9 cellular contexts compared by ENCODE assay signal in genomic region chr9:78118742-78119473, GRCh38.
DNase-seq lines count a peak whose midpoint lies in the region; ATAC-seq, FAIRE-seq and TF ChIP-seq lines count a peak whose summit lies in the region.
"Had no signal": no experiment of that assay in that cellular context is flagged by ENCODE, and none has a peak within 500 bp of the region (broad histone marks: within the 10 kb centered on the region; RNA-seq: fewer than 3 reads in every experiment).

No MANE protein-coding gene starts in this region.

- no peak overlapping the region for H3K9ac ChIP-seq in kidney (ENCODE audit: low read length in 2 of 2)

- H3K9me3 Mint-ChIP-seq in activated CD8-positive, alpha-beta memory T cell treated with anti-CD3 and anti-CD28 coated beads, Interleukin-2, amount 10 ng/mL, durations not matched to agents 7 days and 5 days (ENCODE audit: low read depth) = no peaks in the 10 kb centered on the region

- peak overlapping the region; percentile 76 for H3K27ac Mint-ChIP-seq in activated CD8-positive, alpha-beta memory T cell treated with anti-CD3 and anti-CD28 coated beads, Interleukin-2, amount 10 ng/mL, durations not matched to agents 7 days and 5 days

- H3K4me3 Mint-ChIP-seq in activated CD8-positive, alpha-beta memory T cell treated with anti-CD3 and anti-CD28 coated beads, Interleukin-2, amount 10 ng/mL, durations not matched to agents 7 days and 5 days = no peak overlapping the region

- no peaks in the 10 kb centered on the region for H3K9me3 ChIP-seq in mucosa of descending colon
- H3K9me3 ChIP-seq in kidney (ENCODE audit: control insufficient read depth in 1 of 2, low read length in 2 of 2) = no peaks in the 10 kb centered on the region

- in situ Hi-C loops in ACHN (cut with HindIII; ENCODE audit: low pct_ligation_motif_present, low pct_unique_long_range_greater_than_20kb, low sequenced_read_pairs) = no loop called here

- H3K4me3 ChIP-seq in mucosa of descending colon (no peak overlapping the region), kidney (ENCODE audit: low read length in 2 of 2) (no peak overlapping the region)

- CTCF ChIA-PET in activated CD8-positive, alpha-beta memory T cell treated with anti-CD3 and anti-CD28 coated beads, Interleukin-2, amount 10 ng/mL, durations not matched to agents 7 days and 5 days (lab: Charles Lee) = interaction anchor here (0.9 to 1.9 kb wide), 5 partner anchors 13 to 142 kb away, joined by 3 to 6 read pairs (median 3); no protein-coding TSS in a partner anchor

- no peak overlapping the region for H3K27ac ChIP-seq in kidney (ENCODE audit: low read depth in 2 of 2, low read length in 2 of 2)
- H3K27ac ChIP-seq: VCaP had no signal

- H3K27me3 Mint-ChIP-seq in activated CD8-positive, alpha-beta memory T cell treated with anti-CD3 and anti-CD28 coated beads, Interleukin-2, amount 10 ng/mL, durations not matched to agents 7 days and 5 days = no peaks in the 10 kb centered on the region

- no peak for TF ChIP-seq CTCF in mucosa of descending colon (IDR thresholded peaks at IDR 0.05)
- no peak for TF ChIP-seq CTCF in kidney (IDR thresholded peaks at IDR 0.05; ENCODE audit: borderline replicate concordance, extremely low read depth, insufficient read depth)

- H3K36me3 ChIP-seq in mucosa of descending colon (ENCODE audit: low read depth) = no peaks in the 10 kb centered on the region
- no peaks in the 10 kb centered on the region for H3K36me3 ChIP-seq in kidney (ENCODE audit: control insufficient read depth in 1 of 2, insufficient read depth in 2 of 2, low read length in 2 of 2)

- intact Hi-C loops in mucosa of descending colon (cut with DNase I, micrococcal nuclease) = no loop called here
- intact Hi-C loops in kidney (cut with DNase I) = no loop called here

- ATAC-seq in activated CD8-positive, alpha-beta memory T cell treated with anti-CD3 and anti-CD28 coated beads, Interleukin-2, amount 10 ng/mL, durations not matched to agents 7 days and 5 days = peak; percentile 77
- ATAC-seq in HG02973 (IDR thresholded peaks at IDR 0.05; ENCODE audit: unreplicated experiment) = peak; percentile 95
- ATAC-seq in mucosa of descending colon = peak; percentile 97

- no peak for FAIRE-seq in kidney (lab: Jason Lieb, UNC)

- no peak for DNase-seq in activated CD8-positive, alpha-beta memory T cell treated with anti-CD3 and anti-CD28 coated beads, Interleukin-2, amount 10 ng/mL, durations not matched to agents 7 days and 5 days
- DNase-seq in activated CD8-positive, alpha-beta memory T cell treated with anti-CD3 and anti-CD28 coated beads, Interleukin-2, amount 50 U/mL, for 4 hours = no peak
- DNase-seq in SKM-1 (lab: John Stamatoyannopoulos, UW; ENCODE audit: unreplicated experiment) = peak; percentile 28
- peak in 2 of 3 donors; percentile 33 to 38 for DNase-seq in mucosa of descending colon
- DNase-seq in kidney = no peak
- no peak for DNase-seq in ACHN
- no peak for DNase-seq in NCI-H526 treated with DMSO at 0.1 percent for 48 hours (lab: John Stamatoyannopoulos, UW)

- H3K36me3 Mint-ChIP-seq in activated CD8-positive, alpha-beta memory T cell treated with anti-CD3 and anti-CD28 coated beads, Interleukin-2, amount 10 ng/mL, durations not matched to agents 7 days and 5 days = peaks cover 1% of the 10 kb centered on the region

- H3K4me1 ChIP-seq in mucosa of descending colon (ENCODE audit: low read depth) = peaks cover 6% of the 10 kb centered on the region
- H3K4me1 ChIP-seq in kidney (ENCODE audit: control insufficient read depth in 1 of 2, insufficient read depth in 1 of 2, low read depth in 1 of 2, low read length in 2 of 2) = no peaks in the 10 kb centered on the region

- peaks cover 13% of the 10 kb centered on the region for H3K4me1 Mint-ChIP-seq in activated CD8-positive, alpha-beta memory T cell treated with anti-CD3 and anti-CD28 coated beads, Interleukin-2, amount 10 ng/mL, durations not matched to agents 7 days and 5 days

Comparison
In these comparisons a context has a peak if more than half of its experiments do, and no peak if none do; other contexts are left out.
1. DNase-seq: peak in SKM-1 (single experiment) and mucosa of descending colon (2 of 3); none in activated CD8-positive, alpha-beta memory T cell treated with anti-CD3 and anti-CD28 coated beads, Interleukin-2, amount 10 ng/mL, durations not matched to agents 7 days and 5 days (single experiment), activated CD8-positive, alpha-beta memory T cell treated with anti-CD3 and anti-CD28 coated beads, Interleukin-2, amount 50 U/mL, for 4 hours (single experiment), kidney (single experiment), ACHN (single experiment) and NCI-H526 treated with DMSO at 0.1 percent for 48 hours (single experiment).
2. Peak in every context shown above with its lines, with median percentiles within 50 percentile points of each other: ATAC-seq.